In the genomic region with DNA sequence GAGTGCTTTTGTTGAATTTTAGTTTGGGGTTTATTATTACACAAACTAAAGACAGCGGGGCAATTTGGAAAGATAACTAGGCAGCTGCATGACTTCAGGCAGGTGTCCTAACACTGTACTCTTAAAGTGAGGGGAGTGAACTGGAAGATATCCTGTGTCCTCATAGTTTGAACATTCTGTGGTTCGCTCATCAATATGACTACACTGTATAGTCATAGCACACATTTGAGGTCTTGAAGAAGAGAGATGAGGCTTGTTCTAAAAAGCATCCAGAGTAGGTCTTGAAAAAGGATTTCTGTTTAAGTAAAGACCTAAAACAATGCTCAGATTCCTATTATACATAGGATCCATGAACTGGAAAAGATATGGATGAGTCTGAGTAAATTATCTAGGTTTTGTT, we compare ENCODE assay signal across 16 cellular contexts. TPM values are rescaled to one million over a fixed set of nuclear protein-coding genes. Genes with fewer than 3 reads are reported as not detected.
A peak's percentile ranks its signal among the peaks of the same experiment; 100 is the strongest.
DNase-seq lines count a peak whose midpoint lies in the region; ATAC-seq and TF ChIP-seq lines count a peak whose summit lies in the region.
"Had no signal": no experiment of that assay in that cellular context is flagged by ENCODE, and none has a peak within 500 bp of the region (broad histone marks: within the 10 kb centered on the region; RNA-seq: fewer than 3 reads in every experiment).

No MANE protein-coding gene starts in this region.

- peaks cover 20% of the 10 kb centered on the region for H3K79me2 ChIP-seq in DOHH2 (ENCODE audit: control insufficient read depth, low read length)

- no peaks in the 10 kb centered on the region for H3K9me3 ChIP-seq in DOHH2 (ENCODE audit: control insufficient read depth, insufficient read depth, low read length)
- no peaks in the 10 kb centered on the region for H3K9me3 ChIP-seq in HUES6 (ENCODE audit: control insufficient read depth, insufficient read depth, low read depth, low read length)
- H3K9me3 ChIP-seq: gastroesophageal sphincter, HAP-1 had no signal

- H3K4me1 ChIP-seq in DOHH2 (ENCODE audit: control insufficient read depth, low read length), result peaks cover 53% of the 10 kb centered on the region
- peaks cover 27% of the 10 kb centered on the region for H3K4me1 ChIP-seq in HUES6 (ENCODE audit: control insufficient read depth, insufficient read depth, low read length)

- H3K4me2 ChIP-seq in DOHH2 (ENCODE audit: low read length), result peak overlapping the region; percentile 66

- H4K20me1 ChIP-seq in DOHH2 (ENCODE audit: control insufficient read depth, insufficient read depth, low read depth, low read length), result no peaks in the 10 kb centered on the region

- H3K27ac ChIP-seq in DOHH2 (ENCODE audit: low read depth, low read length), result no peak overlapping the region
- no peak overlapping the region for H3K27ac ChIP-seq in HUES6 (ENCODE audit: low read depth, low read length)

- H3K9ac ChIP-seq in HUES6 (ENCODE audit: low read length), result peak overlapping the region; percentile 66

- H3K27me3 ChIP-seq in DOHH2 (ENCODE audit: control insufficient read depth, low read length) (no peaks in the 10 kb centered on the region), HUES6 (ENCODE audit: control insufficient read depth, insufficient read depth, low read length) (no peaks in the 10 kb centered on the region), kidney epithelial cell (ENCODE audit: control insufficient read depth, insufficient read depth, low read length) (no peaks in the 10 kb centered on the region)

- DNase-seq in amniotic epithelial cell (ENCODE audit: low read depth) (peak; percentile 43), kidney epithelial cell (ENCODE audit: low read depth) (no peak), NCI-H82 (lab: John Stamatoyannopoulos, UW) (no peak), DMS153 treated with DMSO at 0.1 percent for 48 hours (lab: John Stamatoyannopoulos, UW; ENCODE audit: unreplicated experiment) (no peak)
- DNase-seq: activated CD4-positive, CD25-positive, alpha-beta regulatory T cell; activated effector memory CD4-positive, alpha-beta T cell treated with anti-CD3 and anti-CD28 coated beads, Interleukin-2, amount 50 U/mL, for 16 hours; natural killer cell; NCI-H2081; NCI-H774; SHP77 had no signal

- no peaks in the 10 kb centered on the region for H3K36me3 ChIP-seq in DOHH2 (ENCODE audit: control insufficient read depth, low read length)
- H3K36me3 ChIP-seq in HUES6 (ENCODE audit: control insufficient read depth, insufficient read depth, low read length), result peaks cover 3% of the 10 kb centered on the region; the same call in 1 of the 2 replicates
- no peaks in the 10 kb centered on the region for H3K36me3 ChIP-seq in kidney epithelial cell (ENCODE audit: control insufficient read depth, insufficient read depth, low read length)
- H3K36me3 ChIP-seq: gastroesophageal sphincter, HAP-1 had no signal

- H3K4me3 ChIP-seq in DOHH2 (ENCODE audit: low read length) (peak overlapping the region; percentile 74), HUES6 (ENCODE audit: low read depth, low read length) (peak overlapping the region; percentile 85), kidney epithelial cell (ENCODE audit: low read depth, low read length) (peak overlapping the region; percentile 90)
- H3K4me3 ChIP-seq: gastroesophageal sphincter had no signal

- ATAC-seq in GM19351 (IDR thresholded peaks at IDR 0.05; ENCODE audit: unreplicated experiment) (no peak), HG02588 (IDR thresholded peaks at IDR 0.05; ENCODE audit: unreplicated experiment) (no peak)
- ATAC-seq: gastroesophageal sphincter, natural killer cell had no signal

- H3K9me2 ChIP-seq in DOHH2 (replicated peaks; ENCODE audit: control insufficient read depth, low read length), result no peaks in the 10 kb centered on the region

- TF ChIP-seq CTCF in DOHH2 (IDR thresholded peaks at IDR 0.05; ENCODE audit: low read depth, low read length, poor library complexity, severe bottlenecking), result no peak
- TF ChIP-seq CTCF in kidney epithelial cell (IDR thresholded peaks at IDR 0.05; ENCODE audit: insufficient read depth, low read length, poor library complexity, severe bottlenecking), result no peak

- H3F3A ChIP-seq in DOHH2 (ENCODE audit: control insufficient read depth, insufficient read depth), result peaks cover 4% of the 10 kb centered on the region

RNA-seq across cellular contexts. Expression of a gene that starts 1.8 kb away (rescaled TPM):
- 10.4 and 12.0 TPM in 2 replicates for total RNA-seq in kidney epithelial cell
